23 cellular contexts compared by ENCODE assay signal in the genomic region with DNA sequence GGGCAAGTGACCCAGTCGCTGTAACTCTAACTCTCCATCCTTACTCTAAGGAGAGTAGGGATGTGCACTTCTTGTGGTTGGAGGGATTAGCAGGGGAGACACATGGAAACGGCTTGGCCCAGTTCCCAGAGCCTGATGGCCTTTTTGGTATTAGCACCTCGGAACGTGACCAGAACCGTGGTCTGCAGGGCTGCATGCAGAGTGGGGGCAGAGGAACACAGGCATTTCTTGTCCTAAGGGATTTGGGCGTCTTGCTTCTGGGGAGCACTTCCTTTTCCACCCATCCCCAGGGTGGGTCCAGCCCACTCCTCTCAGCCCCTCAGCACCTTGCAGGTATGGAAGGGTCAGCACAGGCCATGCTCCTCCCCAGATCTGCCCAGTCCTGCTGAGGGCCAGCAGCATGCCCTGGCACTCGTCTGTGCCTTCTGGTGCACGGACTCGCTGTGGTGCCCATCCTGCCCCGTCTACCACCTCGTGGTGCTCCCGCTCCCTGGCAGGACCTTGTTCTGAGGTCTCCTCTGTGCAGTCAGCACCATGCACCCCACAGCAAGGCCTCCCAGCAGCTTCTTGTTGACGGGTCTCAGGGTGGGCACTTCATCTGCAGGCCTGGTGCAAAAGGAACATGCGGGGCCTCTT.
"Had no signal": no experiment of that assay in that cellular context is flagged by ENCODE, and none has a peak within 500 bp of the region (broad histone marks: within the 10 kb centered on the region; RNA-seq: fewer than 3 reads in every experiment).

No MANE protein-coding gene starts in this region.

- H3K9me3 Mint-ChIP-seq: activated naive CD4-positive, alpha-beta T cell treated with anti-CD3 and anti-CD28 coated beads, Interleukin-2, amount 10 ng/mL, durations not matched to agents 7 days and 5 days; mesothelial cell of epicardium; natural killer cell; stimulated activated naive CD8-positive, alpha-beta T cell treated with anti-CD3 and anti-CD28 coated beads, Interleukin-15, amount 100 ng/mL, for 72 hours had no signal

- H3K9me3 ChIP-seq: lower lobe of right lung, neutrophil, pancreas, psoas muscle, tibial artery had no signal

- H3K4me1 Mint-ChIP-seq: activated naive CD4-positive, alpha-beta T cell treated with anti-CD3 and anti-CD28 coated beads, Interleukin-2, amount 10 ng/mL, durations not matched to agents 7 days and 5 days; mesothelial cell of epicardium; natural killer cell; stimulated activated naive CD8-positive, alpha-beta T cell treated with anti-CD3 and anti-CD28 coated beads, Interleukin-15, amount 100 ng/mL, for 72 hours had no signal

- H3K4me1 ChIP-seq: lower lobe of right lung, pancreas, psoas muscle, tibial artery had no signal

- H3K27me3 Mint-ChIP-seq: activated naive CD4-positive, alpha-beta T cell treated with anti-CD3 and anti-CD28 coated beads, Interleukin-2, amount 10 ng/mL, durations not matched to agents 7 days and 5 days; stimulated activated naive CD8-positive, alpha-beta T cell treated with anti-CD3 and anti-CD28 coated beads, Interleukin-15, amount 100 ng/mL, for 72 hours; T-helper 17 cell had no signal

- H3K36me3 Mint-ChIP-seq: activated naive CD4-positive, alpha-beta T cell treated with anti-CD3 and anti-CD28 coated beads, Interleukin-2, amount 10 ng/mL, durations not matched to agents 7 days and 5 days; mesothelial cell of epicardium; natural killer cell had no signal

- ATAC-seq: pancreas; right cardiac atrium; stimulated activated naive CD8-positive, alpha-beta T cell treated with anti-CD3 and anti-CD28 coated beads, Interleukin-15, amount 100 ng/mL, for 72 hours; T-helper 17 cell had no signal

- DNase-seq: activated CD4-positive, alpha-beta T cell treated with anti-CD3 and anti-CD28 coated beads for 4 hours; activated CD4-positive, alpha-beta T cell treated with anti-CD3 and anti-CD28 coated beads, Interleukin-2, amount 50 U/mL, for 48 hours; activated CD4-positive, CD25-positive, alpha-beta regulatory T cell; activated naive CD4-positive, alpha-beta T cell treated with anti-CD3 and anti-CD28 coated beads, Interleukin-2, amount 10 ng/mL, durations not matched to agents 7 days and 5 days; activated T-cell treated with anti-CD3 and anti-CD28 coated beads, Interleukin-2, amount 50 U/mL, for 1 hour; amygdala; foreskin melanocyte; glutamatergic neuron; hippocampal formation; lower lobe of right lung; natural killer cell; psoas muscle; right cardiac atrium; stimulated activated CD4-positive, alpha-beta T cell treated with anti-CD3 and anti-CD28 coated beads, Interleukin-12 subunit alpha, Interleukin-12 subunit beta, amount 100 ng/mL, for 4 hours; stimulated activated CD4-positive, alpha-beta T cell treated with anti-CD3 and anti-CD28 coated beads, Interleukin-1b, Interleukin-23, amount 100 ng/mL, for 48 hours; stimulated activated naive CD8-positive, alpha-beta T cell treated with anti-CD3 and anti-CD28 coated beads, Interleukin-15, amount 100 ng/mL, for 72 hours; SW 1271; T-helper 17 cell; tibial artery had no signal

- H3K36me3 ChIP-seq: lower lobe of right lung, neutrophil, pancreas had no signal

- H3K4me3 Mint-ChIP-seq: activated naive CD4-positive, alpha-beta T cell treated with anti-CD3 and anti-CD28 coated beads, Interleukin-2, amount 10 ng/mL, durations not matched to agents 7 days and 5 days; mesothelial cell of epicardium; natural killer cell; stimulated activated naive CD8-positive, alpha-beta T cell treated with anti-CD3 and anti-CD28 coated beads, Interleukin-15, amount 100 ng/mL, for 72 hours; T-helper 17 cell had no signal

- H3K27ac ChIP-seq: lower lobe of right lung, neutrophil, pancreas, psoas muscle, SK-N-MC, tibial artery had no signal

- H3K27me3 ChIP-seq: neutrophil, pancreas, tibial artery had no signal

- H3K27ac Mint-ChIP-seq: activated naive CD4-positive, alpha-beta T cell treated with anti-CD3 and anti-CD28 coated beads, Interleukin-2, amount 10 ng/mL, durations not matched to agents 7 days and 5 days; mesothelial cell of epicardium; natural killer cell; stimulated activated naive CD8-positive, alpha-beta T cell treated with anti-CD3 and anti-CD28 coated beads, Interleukin-15, amount 100 ng/mL, for 72 hours; T-helper 17 cell had no signal

- H3K4me3 ChIP-seq: lower lobe of right lung, pancreas, psoas muscle, SK-N-MC, tibial artery had no signal
